In genomic region chr4:81470456-81471327, GRCh38 we compare ENCODE assay signal across 8 cellular contexts. TPM values are rescaled to one million over a fixed set of nuclear protein-coding genes. Genes with fewer than 3 reads are reported as not detected.
DNase-seq lines count a peak whose midpoint lies in the region; ATAC-seq and TF ChIP-seq lines count a peak whose summit lies in the region.

No MANE protein-coding gene starts in this region.

- intact Hi-C loops in body of pancreas (cut with DNase I), result no loop called here

- peak overlapping the region; percentile 82 to 91 (median 88) for H3K27ac ChIP-seq in body of pancreas

- H3K27me3 ChIP-seq in body of pancreas (no peaks in the 10 kb centered on the region), iPS-15b (ENCODE audit: control insufficient read depth, insufficient read depth, low read length) (peaks cover 19% of the 10 kb centered on the region)

- WGBS in body of pancreas, 2 donors, result 0% methylated on average over 22 to 32 of the region's 32 CpGs

- no peaks in the 10 kb centered on the region for H3K9me3 ChIP-seq in body of pancreas
- H3K9me3 ChIP-seq in iPS-15b (ENCODE audit: control insufficient read depth, insufficient read depth, low read length), result no peaks in the 10 kb centered on the region

- no peak for TF ChIP-seq CTCF in body of pancreas (IDR thresholded peaks at IDR 0.05)

- DNase-seq in NCI-H2107 treated with DMSO at 0.1 percent for 48 hours (lab: John Stamatoyannopoulos, UW; ENCODE audit: unreplicated experiment) (peak; percentile 43), NCI-H2107 (lab: John Stamatoyannopoulos, UW) (no peak), T-helper 1 cell (peak in 3 of 5 donors; percentile 8 to 31 (median 16)), body of pancreas (peak; percentile 24 to 69 (median 50)), renal cortical epithelial cell (ENCODE audit: low read depth) (peak; percentile 50)

- H3K4me3 ChIP-seq in body of pancreas, result peak overlapping the region; percentile 20 to 48
- H3K4me3 ChIP-seq in iPS-15b (ENCODE audit: low read depth, low read length), result peak overlapping the region; percentile 75

- H3K9ac ChIP-seq in iPS-15b (ENCODE audit: low read depth, low read length), result no peak overlapping the region

- TF ChIP-seq POLR2A in body of pancreas (IDR thresholded peaks at IDR 0.05), result peak in 2 of 3 donors; percentile 21 to 52

- H3K36me3 ChIP-seq in body of pancreas (replicated peaks in 1 of 2; ENCODE audit: insufficient read depth in 1 of 2, low read depth in 2 of 2) (no peaks in the 10 kb centered on the region), iPS-15b (ENCODE audit: control insufficient read depth, insufficient read depth, low read length) (no peaks in the 10 kb centered on the region)

- ATAC-seq in body of pancreas (no peak), GM19035 (IDR thresholded peaks at IDR 0.05; ENCODE audit: unreplicated experiment) (no peak), HG02885 (IDR thresholded peaks at IDR 0.05; ENCODE audit: poor library complexity, unreplicated experiment) (no peak)

- peaks cover 15% of the 10 kb centered on the region for H3K4me1 ChIP-seq in body of pancreas
- H3K4me1 ChIP-seq in iPS-15b (ENCODE audit: control insufficient read depth, insufficient read depth, low read length), result no peaks in the 10 kb centered on the region

RNA-seq across cellular contexts. Expression of gene RASGEF1B, which starts 1.0 kb away (rescaled TPM):
- total RNA-seq in body of pancreas (1 to 10 TPM; 4.3 to 8.6 TPM), renal cortical epithelial cell (14.3 and 55.9 TPM in 2 replicates)
